ENCODE assay signal across 8 cellular contexts in the genomic region with DNA sequence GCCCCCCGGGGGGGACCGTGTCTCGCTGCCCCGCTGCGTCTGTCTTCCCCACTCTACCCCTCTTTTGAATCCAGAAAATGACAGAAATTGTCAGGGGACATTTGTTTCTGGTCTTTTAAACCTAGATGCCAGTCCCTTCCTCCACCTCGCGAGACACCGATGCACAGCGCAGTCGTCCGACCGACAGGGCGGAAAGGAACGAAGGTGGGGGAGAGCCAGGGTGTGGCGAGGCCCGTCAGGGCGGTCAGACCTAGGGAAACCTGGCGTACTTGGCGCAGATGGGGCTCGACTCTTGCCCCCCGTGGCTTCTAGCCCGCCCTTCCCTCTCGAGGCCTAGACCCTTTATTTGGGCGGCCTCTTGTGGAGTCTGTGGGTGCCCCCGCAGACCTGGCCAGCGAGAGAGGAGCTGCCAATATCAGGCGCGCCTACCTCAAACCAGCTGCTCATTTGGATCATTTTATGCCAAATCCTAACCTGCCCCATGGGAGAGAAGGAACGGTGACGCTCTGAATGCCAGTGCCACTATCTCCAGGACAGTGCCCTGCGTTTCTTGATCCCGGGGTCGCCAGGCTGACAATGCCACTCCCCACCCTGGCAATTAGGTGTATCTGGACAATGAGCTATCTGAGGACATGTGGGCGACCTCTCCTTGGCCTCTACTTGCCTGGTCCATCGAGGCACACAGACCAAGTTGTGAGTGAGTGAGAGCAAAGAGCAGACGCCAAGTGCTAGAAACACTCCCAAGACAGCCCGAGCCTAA. TPM values are rescaled to one million over a fixed set of nuclear protein-coding genes. Genes with fewer than 3 reads are reported as not detected.
DNase-seq lines count a peak whose midpoint lies in the region; ATAC-seq and TF ChIP-seq lines count a peak whose summit lies in the region.

No MANE protein-coding gene starts in this region.

- H2BK15ac ChIP-seq in mesenchymal stem cell (ENCODE audit: low read depth, poor library complexity, severe bottlenecking), result no peak overlapping the region

- H3K9ac ChIP-seq in mesenchymal stem cell (ENCODE audit: low read length), result peak overlapping the region; percentile 78

- H3K4me3 ChIP-seq in LNCaP clone FGC (ENCODE audit: low read depth, low read length) (peak overlapping the region; percentile 89), choroid plexus epithelial cell (ENCODE audit: low read depth, low read length) (peak overlapping the region; percentile 71), mesenchymal stem cell (ENCODE audit: insufficient read depth in 1 of 2, low read depth in 1 of 2, low read length in 2 of 2) (peak overlapping the region; percentile 82 to 85), uterus (peak overlapping the region; percentile 47 to 59)

- no peaks in the 10 kb centered on the region for H3K79me1 ChIP-seq in mesenchymal stem cell (replicated peaks; ENCODE audit: low read length, poor library complexity, severe bottlenecking)

- H3K4ac ChIP-seq in mesenchymal stem cell (ENCODE audit: low read depth in 1 of 2, low read length in 2 of 2), result no peak overlapping the region

- H3K36me3 ChIP-seq in mesenchymal stem cell (ENCODE audit: control insufficient read depth in 1 of 2, insufficient read depth in 2 of 2, low read depth in 1 of 2, low read length in 2 of 2), result no peaks in the 10 kb centered on the region
- no peaks in the 10 kb centered on the region for H3K36me3 ChIP-seq in uterus

- H2BK120ac ChIP-seq in mesenchymal stem cell (ENCODE audit: low read depth, low read length), result no peak overlapping the region

- H2BK12ac ChIP-seq in mesenchymal stem cell (ENCODE audit: low read length in 2 of 2), result no peak overlapping the region

- no peak for DNase-seq in LNCaP clone FGC (ENCODE audit: low read depth)
- peak; percentile 9 for DNase-seq in choroid plexus epithelial cell (ENCODE audit: low read depth)
- DNase-seq in mesenchymal stem cell, result peak; percentile 6
- no peak for DNase-seq in uterus

- no peak overlapping the region for H4K8ac ChIP-seq in mesenchymal stem cell (ENCODE audit: low read length)

- peak overlapping the region; percentile 62 for H2AFZ ChIP-seq in mesenchymal stem cell (ENCODE audit: low read depth, low read length)

- peak overlapping the region; percentile 99 for H3K4me2 ChIP-seq in mesenchymal stem cell (ENCODE audit: low read length, poor library complexity, severe bottlenecking)

- peaks cover 20% of the 10 kb centered on the region for H3K4me1 ChIP-seq in mesenchymal stem cell (ENCODE audit: control insufficient read depth, insufficient read depth, low read depth, low read length)
- H3K4me1 ChIP-seq in uterus, result no peaks in the 10 kb centered on the region

- no peak overlapping the region for H3K14ac ChIP-seq in mesenchymal stem cell (ENCODE audit: low read length in 2 of 2)

- no peak overlapping the region for H2BK5ac ChIP-seq in mesenchymal stem cell (ENCODE audit: low read depth, low read length, poor library complexity, severe bottlenecking)

- intact Hi-C loops in uterus (cut with DNase I; ENCODE audit: low total_unique reads), result no loop called here

- H3K23ac ChIP-seq in mesenchymal stem cell (ENCODE audit: low read length in 2 of 2), result peak overlapping the region in 1 of 2 experiments; percentile 42

- no peak for ATAC-seq in HG02970 (IDR thresholded peaks at IDR 0.05; ENCODE audit: low FRiP score, unreplicated experiment)
- ATAC-seq in GM18873 (IDR thresholded peaks at IDR 0.05; ENCODE audit: low FRiP score, unreplicated experiment), result no peak
- ATAC-seq in HG03457 (IDR thresholded peaks at IDR 0.05; ENCODE audit: unreplicated experiment), result no peak

- TF ChIP-seq POLR2A in uterus (IDR thresholded peaks at IDR 0.05), result no peak

- WGBS in mesenchymal stem cell, result 18% methylated on average over 32 of the region's 37 CpGs

- H3K27me3 ChIP-seq in mesenchymal stem cell (ENCODE audit: control insufficient read depth in 1 of 2, insufficient read depth in 1 of 2, low read length in 2 of 2), result peaks cover 43 to 52% of the 10 kb centered on the region in 2 experiments
- H3K27me3 ChIP-seq in uterus, result no peaks in the 10 kb centered on the region

- TF ChIP-seq CTCF in C4-2B (conservative IDR thresholded peaks at IDR 0.05) (no peak), LNCaP clone FGC (IDR thresholded peaks at IDR 0.05; ENCODE audit: control insufficient read depth, extremely low read depth, insufficient read depth) (no peak), choroid plexus epithelial cell (conservative IDR thresholded peaks at IDR 0.05; ENCODE audit: low read depth, low read length) (no peak), uterus (IDR thresholded peaks at IDR 0.05) (no peak)

- H4K91ac ChIP-seq in mesenchymal stem cell (ENCODE audit: low read length), result no peak overlapping the region

- H3K27ac ChIP-seq in C4-2B (peak overlapping the region; percentile 53), mesenchymal stem cell (ENCODE audit: low read length, poor library complexity, severe bottlenecking) (no peak overlapping the region), uterus (no peak overlapping the region)

- H2AK5ac ChIP-seq in mesenchymal stem cell (ENCODE audit: low read length, severe bottlenecking), result no peak overlapping the region

- no peak overlapping the region for H3K18ac ChIP-seq in mesenchymal stem cell (ENCODE audit: low read depth in 1 of 2, low read length in 2 of 2)

- H3K9me3 ChIP-seq in mesenchymal stem cell (ENCODE audit: control insufficient read depth, low read length) (no peaks in the 10 kb centered on the region), uterus (no peaks in the 10 kb centered on the region)

RNA-seq across cellular contexts. Expression of a gene that starts 0.5 kb away (rescaled TPM):
- 1.3 TPM for polyA plus RNA-seq in mesenchymal stem cell (2013, experiment 1 of 2)
- polyA plus RNA-seq in mesenchymal stem cell (2013, experiment 2 of 2), result 1.3 TPM
- 10 to 100 TPM in 1 of 4 donors, 1 to 10 TPM in 2, under 1 TPM in 1; 0.29 to 12.0 (median 3.8) TPM for total RNA-seq in uterus

Comparison
In these comparisons a context has a peak if more than half of its experiments do, and no peak if none do; other contexts are left out.
1. DNase-seq: peak in choroid plexus epithelial cell (single experiment) and mesenchymal stem cell (single experiment); none in LNCaP clone FGC (single experiment) and uterus (0 of 2).
2. Peak in every context shown above with its lines, with median percentiles within 50 percentile points of each other: H3K4me3 ChIP-seq.